ENCODE assay signal across 25 cellular contexts in genomic region chr20:20697325-20697845, GRCh38.
"Had no signal": no experiment of that assay in that cellular context is flagged by ENCODE, and none has a peak within 500 bp of the region (broad histone marks: within the 10 kb centered on the region; RNA-seq: fewer than 3 reads in every experiment).

No MANE protein-coding gene starts in this region.

- H3K36me3 ChIP-seq: cardiac muscle cell, ovary, stomach, suprapubic skin, tibial nerve, vagina, WERI-Rb-1 had no signal

- H3K27ac ChIP-seq: body of pancreas, cardiac muscle cell, ovary, stomach, suprapubic skin, tibial nerve, vagina, WERI-Rb-1 had no signal

- H3K27me3 ChIP-seq: body of pancreas, cardiac muscle cell, ovary, stomach, suprapubic skin, tibial nerve, vagina had no signal

- H3K4me3 ChIP-seq: body of pancreas, cardiac muscle cell, lung, ovary, smooth muscle cell, stomach, suprapubic skin, tibial nerve, vagina had no signal

- ATAC-seq: activated CD8-positive, alpha-beta T cell treated with anti-CD3 and anti-CD28 coated beads, Interleukin-2, amount 10 ng/mL, durations not matched to agents 7 days and 5 days; body of pancreas; left cardiac atrium; natural killer cell; sciatic nerve; stimulated activated memory B cell treated with anti-CD40 and anti-IgM and Interleukin-4, amounts not matched to agents 10 μg/mL and 1 μg/mL and 100 μg/mL, for 72 hours had no signal

- H3K9me3 ChIP-seq: body of pancreas, ovary, stomach, suprapubic skin, tibial nerve, vagina had no signal

- H3K4me2 ChIP-seq: smooth muscle cell had no signal

- DNase-seq: activated CD4-positive, alpha-beta T cell treated with anti-CD3 and anti-CD28 coated beads for 1 hour; activated CD4-positive, alpha-beta T cell treated with anti-CD3 and anti-CD28 coated beads, Interleukin-2, amount 50 U/mL, for 1 hour; activated CD8-positive, alpha-beta T cell treated with anti-CD3 and anti-CD28 coated beads, Interleukin-2, amount 10 ng/mL, durations not matched to agents 7 days and 5 days; activated gamma-delta T cell treated with Interleukin-2 at 50 U/mL for 16 hours; anterior cingulate cortex; body of pancreas; effector CD8-positive, alpha-beta T cell; foreskin melanocyte; hypothalamus; islet precursor cell; left cardiac atrium; natural killer cell; ovary; stimulated activated CD4-positive, alpha-beta T cell treated with anti-CD3 and anti-CD28 coated beads, Interleukin-15, amount 100 ng/mL, for 24 hours; stomach; SW 1271; WERI-Rb-1 had no signal
